19 cellular contexts compared by ENCODE assay signal in genomic region chr15:101448336-101448735, GRCh38. TPM values are rescaled to one million over a fixed set of nuclear protein-coding genes. Genes with fewer than 3 reads are reported as not detected.
DNase-seq lines count a peak whose midpoint lies in the region; ATAC-seq, FAIRE-seq and TF ChIP-seq lines count a peak whose summit lies in the region.
"Had no signal": no experiment of that assay in that cellular context is flagged by ENCODE, and none has a peak within 500 bp of the region (broad histone marks: within the 10 kb centered on the region; RNA-seq: fewer than 3 reads in every experiment).

No MANE protein-coding gene starts in this region.

- peaks cover 26 to 97% (median 69%) of the 10 kb centered on the region in 4 donors for H3K4me1 ChIP-seq in liver (ENCODE audit: control insufficient read depth in 4 of 4, insufficient read depth in 4 of 4, low read length in 3 of 4)
- peaks cover 84% of the 10 kb centered on the region for H3K4me1 ChIP-seq in HepG2 (ENCODE audit: insufficient read depth, low read length)

- no peak for TF ChIP-seq POLR2A in HepG2 (IDR thresholded peaks at IDR 0.05; ENCODE audit: insufficient read depth in 1 of 2, low read depth in 2 of 2, low read length in 2 of 2)

- TF ChIP-seq RAD21 in liver (IDR thresholded peaks at IDR 0.05) = no peak
- no peak for TF ChIP-seq RAD21 in HepG2 (CRISPR knock-in tag; IDR thresholded peaks at IDR 0.05)

- POLR2A ChIA-PET in HepG2 (lab: Yijun Ruan, JAX) = no interaction called here

- peaks cover 0 to under 1% (median 0%) of the 10 kb centered on the region in 4 donors for H3K36me3 ChIP-seq in liver (ENCODE audit: control insufficient read depth in 4 of 4, insufficient read depth in 3 of 4, low read depth in 1 of 4, low read length in 3 of 4)
- H3K36me3 ChIP-seq in HepG2 (replicated peaks in 1 of 2; ENCODE audit: control insufficient read depth in 1 of 2, insufficient read depth in 2 of 2, low read length in 2 of 2) = peaks cover 5 to 22% of the 10 kb centered on the region in 2 experiments

- WGBS in liver = 79% methylated on average over 3 of the region's 3 CpGs
- WGBS in HepG2 (ENCODE audit: low lambda C conversion rate) = 94% methylated on average over 3 of the region's 3 CpGs

- H3K9ac ChIP-seq in liver (ENCODE audit: low read depth in 1 of 2, low read length in 2 of 2) = peak overlapping the region in 1 of 2 donors; percentile 46
- H3K9ac ChIP-seq in HepG2 (ENCODE audit: insufficient read depth, low read depth, low read length) = no peak overlapping the region

- H3K27me3 ChIP-seq in liver (ENCODE audit: control insufficient read depth in 4 of 4, insufficient read depth in 4 of 4, low read length in 3 of 4) (no peaks in the 10 kb centered on the region), HepG2 (ENCODE audit: control insufficient read depth in 1 of 2, insufficient read depth in 2 of 2, low read length in 2 of 2) (no peaks in the 10 kb centered on the region)

- peaks cover 61% of the 10 kb centered on the region for H3K79me2 ChIP-seq in HepG2 (ENCODE audit: insufficient read depth, low read length)

- H3K9me3 ChIP-seq in liver (ENCODE audit: control insufficient read depth in 4 of 4, low read length in 3 of 4) (no peaks in the 10 kb centered on the region), HepG2 (ENCODE audit: low read length) (no peaks in the 10 kb centered on the region)
- H3K9me3 ChIP-seq: A549, Caco-2 had no signal

- in situ Hi-C loops in HepG2 (cut with HindIII; ENCODE audit: extremely low pct_ligation_motif_present, low pct_unique_long_range_greater_than_20kb) = no loop called here

- peak; percentile 18 for DNase-seq in NCI-H748 (lab: John Stamatoyannopoulos, UW; ENCODE audit: unreplicated experiment)
- DNase-seq in NCI-H748 treated with DMSO at 0.1 percent for 48 hours (lab: John Stamatoyannopoulos, UW) = no peak
- no peak for DNase-seq in HepG2 (ENCODE audit: low spot score)
- DNase-seq in sciatic nerve (ENCODE audit: low spot score) = peak; percentile 26
- DNase-seq: AML-193; Caco-2; CD4-positive, alpha-beta T cell; H9 had no signal

- TF ChIP-seq EP300 in HepG2 (IDR thresholded peaks at IDR 0.05; ENCODE audit: low read depth in 2 of 2, low read length in 2 of 2) = no peak
- no peak for TF ChIP-seq EP300 in HepG2 (CRISPR knock-in tag; IDR thresholded peaks at IDR 0.05; ENCODE audit: borderline replicate concordance)

- H3K4me2 ChIP-seq in HepG2 (ENCODE audit: low read depth, low read length) = no peak overlapping the region
- H3K4me2 ChIP-seq: A549 had no signal

- FAIRE-seq in HepG2 (lab: Jason Lieb, UNC) = no peak
- FAIRE-seq: A549, D721Med, G401.6, GM12891, GM19239, H1 had no signal

- intact Hi-C loops in HepG2 (cut with micrococcal nuclease; ENCODE audit: unreplicated experiment) (no loop called here), sciatic nerve (cut with DNase I) (no loop called here)

- H3K4me3 ChIP-seq in liver (ENCODE audit: low read depth in 1 of 3, low read length in 3 of 3) (no peak overlapping the region), HepG2 (replicated peaks in 1 of 3; ENCODE audit: insufficient read depth in 1 of 3, low read depth in 2 of 3, low read length in 3 of 3) (no peak overlapping the region)
- H3K4me3 ChIP-seq: A549 had no signal

- no peak for TF ChIP-seq CTCF in liver (IDR thresholded peaks at IDR 0.05; ENCODE audit: low read depth, low read length, missing input control)
- TF ChIP-seq CTCF in HepG2 (CRISPR knock-in tag; IDR thresholded peaks at IDR 0.05) = no peak

- H2AFZ ChIP-seq in HepG2 (ENCODE audit: low read length) = no peak overlapping the region

- BruUV-seq in HepG2 (replicated peaks; lab: Mats Ljungman, UMichigan) = no TSS peak

- ATAC-seq in HepG2 (no peak), sciatic nerve (no peak), HG03432 (IDR thresholded peaks at IDR 0.05; ENCODE audit: unreplicated experiment) (no peak)
- ATAC-seq in activated CD4-positive, CD25-positive, alpha-beta regulatory T cell treated with anti-CD3 and anti-CD28 coated beads, Interleukin-2, amount 50 U/mL, for 24 hours = no peak
- ATAC-seq: A549 had no signal

- H4K20me1 ChIP-seq in HepG2 (ENCODE audit: insufficient read depth, low read length) = no peaks in the 10 kb centered on the region

- H3K27ac ChIP-seq in liver (ENCODE audit: low read depth in 1 of 2, low read length in 2 of 2) (peak overlapping the region; percentile 96 to 98), HepG2 (ENCODE audit: extremely low read length, insufficient read depth, low read length) (no peak overlapping the region)
- H3K27ac ChIP-seq: 22Rv1, A549, C4-2B had no signal

- CTCF ChIA-PET in HepG2 (lab: Yijun Ruan, JAX; ENCODE audit: low intra/inter-chr PET ratio, low total read pairs) = no interaction called here

TF ChIP-seq in liver, 16 proteins besides CTCF, POLR2A, EP300 and RAD21:
- TF ChIP-seq, protein P1, sequence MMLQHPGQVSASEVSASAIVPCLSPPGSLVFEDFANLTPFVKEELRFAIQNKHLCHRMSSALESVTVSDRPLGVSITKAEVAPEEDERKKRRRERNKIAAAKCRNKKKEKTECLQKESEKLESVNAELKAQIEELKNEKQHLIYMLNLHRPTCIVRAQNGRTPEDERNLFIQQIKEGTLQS (IDR thresholded peaks at IDR 0.05) = no peak
- TF ChIP-seq JUND (IDR thresholded peaks at IDR 0.05) = no peak
- no peak for TF ChIP-seq NR2F2 (IDR thresholded peaks at IDR 0.05)
- TF ChIP-seq YY1 (IDR thresholded peaks at IDR 0.05) = no peak
- TF ChIP-seq EGR1 (IDR thresholded peaks at IDR 0.05; ENCODE audit: low read depth in 2 of 2) = no peak
TF ChIP-seq in liver: peak in this region for 0.

TF ChIP-seq in HepG2, 621 proteins besides CTCF, POLR2A, EP300 and RAD21 (continues in another document):
- TF ChIP-seq ZNF704 (CRISPR knock-in tag; IDR thresholded peaks at IDR 0.05; ENCODE audit: borderline replicate concordance) (no peak), RFXAP (CRISPR knock-in tag; IDR thresholded peaks at IDR 0.05; ENCODE audit: borderline replicate concordance) (no peak), SIN3A (IDR thresholded peaks at IDR 0.05; ENCODE audit: borderline replicate concordance, low read depth, low read length) (no peak), ESRRA (CRISPR knock-in tag; IDR thresholded peaks at IDR 0.05; ENCODE audit: low read depth) (no peak)
- TF ChIP-seq, protein P2, sequence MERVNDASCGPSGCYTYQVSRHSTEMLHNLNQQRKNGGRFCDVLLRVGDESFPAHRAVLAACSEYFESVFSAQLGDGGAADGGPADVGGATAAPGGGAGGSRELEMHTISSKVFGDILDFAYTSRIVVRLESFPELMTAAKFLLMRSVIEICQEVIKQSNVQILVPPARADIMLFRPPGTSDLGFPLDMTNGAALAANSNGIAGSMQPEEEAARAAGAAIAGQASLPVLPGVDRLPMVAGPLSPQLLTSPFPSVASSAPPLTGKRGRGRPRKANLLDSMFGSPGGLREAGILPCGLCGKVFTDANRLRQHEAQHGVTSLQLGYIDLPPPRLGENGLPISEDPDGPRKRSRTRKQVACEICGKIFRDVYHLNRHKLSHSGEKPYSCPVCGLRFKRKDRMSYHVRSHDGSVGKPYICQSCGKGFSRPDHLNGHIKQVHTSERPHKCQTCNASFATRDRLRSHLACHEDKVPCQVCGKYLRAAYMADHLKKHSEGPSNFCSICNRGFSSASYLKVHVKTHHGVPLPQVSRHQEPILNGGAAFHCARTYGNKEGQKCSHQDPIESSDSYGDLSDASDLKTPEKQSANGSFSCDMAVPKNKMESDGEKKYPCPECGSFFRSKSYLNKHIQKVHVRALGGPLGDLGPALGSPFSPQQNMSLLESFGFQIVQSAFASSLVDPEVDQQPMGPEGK (CRISPR knock-in tag; IDR thresholded peaks at IDR 0.05) = no peak

RNA-seq across cellular contexts. Expression of gene PCSK6, which starts 41.2 kb away (rescaled TPM):
- total RNA-seq in liver (100 to 1,000 TPM; 124 to 398 TPM), HepG2 (2016; rRNA removed; fragmentation: Illumina TruSeq; extraction: Trizol) (42.5 and 56.5 TPM in 2 replicates), sciatic nerve (13.9 TPM)
- polyA plus RNA-seq in liver (100 to 1,000 TPM in 1 of 2 donors, 10 to 100 TPM in 1; 94.8 to 212 TPM), HepG2 (2011; rRNA removed) (155 and 208 TPM in 2 replicates)
- 71.9 and 81.0 TPM in 2 replicates for total RNA-seq in HepG2 (2016; cell fraction: cytosol; rRNA removed; fragmentation: Illumina TruSeq; extraction: Trizol; ENCODE audit: low read depth)
- total RNA-seq in HepG2 (2016; cell fraction: insoluble cytoplasmic fraction; rRNA removed; fragmentation: Illumina TruSeq; extraction: Trizol) = 34.4 and 55.2 TPM in 2 replicates
- 69.6 and 77.5 TPM in 2 replicates for total RNA-seq in HepG2 (2016; cell fraction: membrane; rRNA removed; fragmentation: Illumina TruSeq; extraction: Trizol)
- 66.0 and 74.7 TPM in 2 replicates for total RNA-seq in HepG2 (2016; cell fraction: nucleus; rRNA removed; fragmentation: Illumina TruSeq; extraction: Trizol)
- 113 and 150 TPM in 2 replicates for polyA plus RNA-seq in HepG2 (2011; cell fraction: cytosol; rRNA removed)
- polyA plus RNA-seq in HepG2 (2011; cell fraction: nucleus; rRNA removed) = 207 and 256 TPM in 2 replicates
- polyA plus RNA-seq in HepG2 (2012) = 61.3 and 94.3 TPM in 2 replicates
- 28.0 and 30.8 TPM in 2 replicates for polyA plus RNA-seq in HepG2 (2016; cell fraction: cytosol; fragmentation: Illumina TruSeq; extraction: Trizol; ENCODE audit: low read depth)
- polyA plus RNA-seq in HepG2 (2016; cell fraction: insoluble cytoplasmic fraction; fragmentation: Illumina TruSeq; extraction: Trizol; ENCODE audit: low read depth) = 34.4 and 44.9 TPM in 2 replicates
- polyA plus RNA-seq in HepG2 (2016; cell fraction: membrane; fragmentation: Illumina TruSeq; extraction: Trizol; ENCODE audit: low read depth) = 53.8 and 67.9 TPM in 2 replicates
- 84.3 and 88.3 TPM in 2 replicates for polyA plus RNA-seq in HepG2 (2016; cell fraction: nucleus; fragmentation: Illumina TruSeq; extraction: Trizol; ENCODE audit: insufficient read depth, low read depth)
- polyA minus RNA-seq in HepG2 (2011; rRNA and poly(A)+ RNA removed; ENCODE audit: low replicate concordance) = 65.0 and 447 TPM in 2 replicates
- 126 and 149 TPM in 2 replicates for polyA minus RNA-seq in HepG2 (2011; cell fraction: cytosol; rRNA and poly(A)+ RNA removed)
- polyA minus RNA-seq in HepG2 (2011; cell fraction: nucleus; rRNA and poly(A)+ RNA removed) = 126 and 142 TPM in 2 replicates

Comparison
In these comparisons a context has a peak if more than half of its experiments do, and no peak if none do; other contexts are left out.
1. DNase-seq: peak in NCI-H748 (single experiment) and sciatic nerve (single experiment); none in NCI-H748 treated with DMSO at 0.1 percent for 48 hours (single experiment) and HepG2 (single experiment).